Comparison of ENCODE assay signal across 8 cellular contexts in the genomic region with DNA sequence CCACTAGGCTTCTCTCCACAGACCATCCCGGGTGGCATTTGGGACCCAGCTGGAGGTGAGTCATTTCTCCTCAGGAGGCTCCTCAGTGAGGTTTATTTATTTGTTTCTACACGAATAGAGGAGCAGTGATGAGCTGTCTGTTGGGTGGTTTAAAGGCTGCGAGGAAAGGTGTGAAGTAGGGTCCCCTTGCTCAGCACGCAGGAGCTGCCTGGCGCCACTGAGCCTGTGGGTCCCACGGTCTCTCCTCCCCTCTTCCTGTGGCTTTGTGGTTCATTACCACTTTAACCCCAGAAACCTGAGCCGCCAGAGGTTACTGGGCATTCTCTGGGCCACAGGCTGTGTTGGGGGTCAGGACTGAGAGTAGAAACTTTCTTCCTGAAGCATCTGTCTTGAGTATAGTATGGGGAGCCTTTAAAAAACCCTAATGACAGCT. TPM values are rescaled to one million over a fixed set of nuclear protein-coding genes. Genes with fewer than 3 reads are reported as not detected.
DNase-seq lines count a peak whose midpoint lies in the region; ATAC-seq and TF ChIP-seq lines count a peak whose summit lies in the region.

No MANE protein-coding gene starts in this region.

- TF ChIP-seq CTCF in nephron progenitor cell (IDR thresholded peaks at IDR 0.05) (no peak), tibial artery (IDR thresholded peaks at IDR 0.05) (no peak)

- peak overlapping the region; percentile 5 for H3K4me3 Mint-ChIP-seq in activated CD8-positive, alpha-beta T cell treated with anti-CD3 and anti-CD28 coated beads, Interleukin-2, amount 10 ng/mL, durations not matched to agents 7 days and 5 days
- H3K4me3 Mint-ChIP-seq in nephron progenitor cell = no peak overlapping the region

- H3K36me3 Mint-ChIP-seq in activated CD8-positive, alpha-beta T cell treated with anti-CD3 and anti-CD28 coated beads, Interleukin-2, amount 10 ng/mL, durations not matched to agents 7 days and 5 days (ENCODE audit: low read depth) = no peaks in the 10 kb centered on the region
- no peaks in the 10 kb centered on the region for H3K36me3 Mint-ChIP-seq in nephron progenitor cell (ENCODE audit: low read depth)

- H3K9me3 ChIP-seq in tibial artery = no peaks in the 10 kb centered on the region

- H3K4me3 ChIP-seq in tibial artery = no peak overlapping the region

- intact Hi-C loops in tibial artery (cut with DNase I; ENCODE audit: low total_unique reads) = no loop called here

- peaks cover 30% of the 10 kb centered on the region for H3K27me3 Mint-ChIP-seq in activated CD8-positive, alpha-beta T cell treated with anti-CD3 and anti-CD28 coated beads, Interleukin-2, amount 10 ng/mL, durations not matched to agents 7 days and 5 days (ENCODE audit: low read depth)
- H3K27me3 Mint-ChIP-seq in nephron progenitor cell (ENCODE audit: low read depth, poor library complexity) = peaks cover 14% of the 10 kb centered on the region

- CTCF ChIA-PET in activated CD8-positive, alpha-beta T cell treated with anti-CD3 and anti-CD28 coated beads, Interleukin-2, amount 10 ng/mL, durations not matched to agents 7 days and 5 days (lab: Charles Lee) = interaction anchor here (1.1 to 1.9 kb wide), 3 partner anchors 9 to 114 kb away, joined by 3 to 8 read pairs (median 5); a partner anchor contains a TSS

- H3K27ac ChIP-seq in tibial artery = no peak overlapping the region

- peak overlapping the region; percentile 25 for H3K27ac Mint-ChIP-seq in activated CD8-positive, alpha-beta T cell treated with anti-CD3 and anti-CD28 coated beads, Interleukin-2, amount 10 ng/mL, durations not matched to agents 7 days and 5 days
- peak overlapping the region; percentile 22 for H3K27ac Mint-ChIP-seq in nephron progenitor cell

- peak; percentile 56 for DNase-seq in activated CD8-positive, alpha-beta T cell treated with anti-CD3 and anti-CD28 coated beads, Interleukin-2, amount 10 ng/mL, durations not matched to agents 7 days and 5 days
- DNase-seq in nephron progenitor cell (no peak), NCI-H510A treated with DMSO at 0.1 percent for 48 hours (lab: John Stamatoyannopoulos, UW) (no peak), tibial artery (no peak), NCI-H748 treated with DMSO at 0.1 percent for 48 hours (lab: John Stamatoyannopoulos, UW) (no peak)

- H3K9me3 Mint-ChIP-seq in activated CD8-positive, alpha-beta T cell treated with anti-CD3 and anti-CD28 coated beads, Interleukin-2, amount 10 ng/mL, durations not matched to agents 7 days and 5 days (ENCODE audit: insufficient read depth) = no peaks in the 10 kb centered on the region
- no peaks in the 10 kb centered on the region for H3K9me3 Mint-ChIP-seq in nephron progenitor cell

- H3K27me3 ChIP-seq in tibial artery = no peaks in the 10 kb centered on the region

- peaks cover 50 to 76% (median 55%) of the 10 kb centered on the region in 3 donors for H3K36me3 ChIP-seq in tibial artery

- ATAC-seq in GM18498 (IDR thresholded peaks at IDR 0.05; ENCODE audit: unreplicated experiment) = peak; percentile 69
- peak; percentile 74 for ATAC-seq in HG02642 (IDR thresholded peaks at IDR 0.05; ENCODE audit: poor library complexity, unreplicated experiment)
- ATAC-seq in activated CD8-positive, alpha-beta T cell treated with anti-CD3 and anti-CD28 coated beads, Interleukin-2, amount 10 ng/mL, durations not matched to agents 7 days and 5 days = peak; percentile 75
- ATAC-seq in HG03342 (IDR thresholded peaks at IDR 0.05; ENCODE audit: unreplicated experiment) = no peak

- H3K4me1 Mint-ChIP-seq in activated CD8-positive, alpha-beta T cell treated with anti-CD3 and anti-CD28 coated beads, Interleukin-2, amount 10 ng/mL, durations not matched to agents 7 days and 5 days (ENCODE audit: low read depth) = peaks cover 41% of the 10 kb centered on the region
- peaks cover 25% of the 10 kb centered on the region for H3K4me1 Mint-ChIP-seq in nephron progenitor cell

- H3K4me1 ChIP-seq in tibial artery = peaks cover 0 to 15% (median 9%) of the 10 kb centered on the region in 4 donors

- POLR2A ChIA-PET in activated CD8-positive, alpha-beta T cell treated with anti-CD3 and anti-CD28 coated beads, Interleukin-2, amount 10 ng/mL, durations not matched to agents 7 days and 5 days (lab: Charles Lee) = no interaction called here

RNA-seq across cellular contexts. Expression of a gene that starts 39.9 kb away (rescaled TPM):
- under 1 TPM; 0.16 to 0.53 TPM for total RNA-seq in activated CD8-positive, alpha-beta T cell treated with anti-CD3 and anti-CD28 coated beads, Interleukin-2, amount 10 ng/mL, durations not matched to agents 7 days and 5 days

RNA-seq across cellular contexts. Expression of a gene that starts 57.0 kb away (rescaled TPM):
- not detected for total RNA-seq in activated CD8-positive, alpha-beta T cell treated with anti-CD3 and anti-CD28 coated beads, Interleukin-2, amount 10 ng/mL, durations not matched to agents 7 days and 5 days

RNA-seq across cellular contexts. Expression of a gene that starts 57.2 kb away (rescaled TPM):
- not detected for total RNA-seq in activated CD8-positive, alpha-beta T cell treated with anti-CD3 and anti-CD28 coated beads, Interleukin-2, amount 10 ng/mL, durations not matched to agents 7 days and 5 days
